ENCODE assay signal across 12 cellular contexts in genomic region chr4:147840846-147841732, GRCh38.
DNase-seq lines count a peak whose midpoint lies in the region; ATAC-seq and TF ChIP-seq lines count a peak whose summit lies in the region.
"Had no signal": no experiment of that assay in that cellular context is flagged by ENCODE, and none has a peak within 500 bp of the region (broad histone marks: within the 10 kb centered on the region; RNA-seq: fewer than 3 reads in every experiment).

No MANE protein-coding gene starts in this region.

- H3K36me3 ChIP-seq in heart left ventricle, result no peaks in the 10 kb centered on the region
- H3K36me3 ChIP-seq: brain microvascular endothelial cell, neutrophil, suprapubic skin had no signal

- no peak overlapping the region for H3K4me3 ChIP-seq in heart left ventricle
- H3K4me3 ChIP-seq: suprapubic skin had no signal

- H3K4me1 Mint-ChIP-seq in activated CD4-positive, alpha-beta memory T cell treated with anti-CD3 and anti-CD28 coated beads for 36 hours (ENCODE audit: low read depth), result peaks cover 15% of the 10 kb centered on the region

- H3K27me3 ChIP-seq in heart left ventricle, result no peaks in the 10 kb centered on the region
- H3K27me3 ChIP-seq: brain microvascular endothelial cell, neutrophil, suprapubic skin had no signal

- H3K4me3 Mint-ChIP-seq in activated CD4-positive, alpha-beta memory T cell treated with anti-CD3 and anti-CD28 coated beads for 36 hours, result no peak overlapping the region

- no peak for TF ChIP-seq CTCF in heart left ventricle (IDR thresholded peaks at IDR 0.05)

- DNase-seq in heart left ventricle (no peak), left ventricle myocardium superior (no peak), MV-4-11 (lab: John Stamatoyannopoulos, UW) (peak; percentile 91), kidney tubule cell (ENCODE audit: low spot score) (no peak)
- no peak for DNase-seq in activated naive CD4-positive, alpha-beta T cell treated with anti-CD3 and anti-CD28 coated beads, Interleukin-2, amount 50 U/mL, for 72 hours (ENCODE audit: low spot score in 2 of 2)
- no peak for DNase-seq in activated effector memory CD4-positive, alpha-beta T cell treated with anti-CD3 and anti-CD28 coated beads, Interleukin-2, amount 50 U/mL, for 16 hours
- no peak for DNase-seq in activated CD4-positive, alpha-beta memory T cell treated with anti-CD3 and anti-CD28 coated beads for 36 hours
- DNase-seq: brain microvascular endothelial cell; stimulated activated CD4-positive, alpha-beta T cell treated with anti-CD3 and anti-CD28 coated beads, Interleukin-1b, Interleukin-23, amount 100 ng/mL, for 48 hours had no signal

- no peak for ATAC-seq in heart left ventricle
- ATAC-seq in left ventricle myocardium superior, result no peak
- ATAC-seq in HG02938 (IDR thresholded peaks at IDR 0.05; ENCODE audit: unreplicated experiment), result peak; percentile 77
- no peak for ATAC-seq in activated naive CD4-positive, alpha-beta T cell treated with anti-CD3 and anti-CD28 coated beads, Interleukin-2, amount 50 U/mL, for 72 hours

- no peaks in the 10 kb centered on the region for H3K9me3 ChIP-seq in heart left ventricle
- H3K9me3 ChIP-seq: neutrophil, suprapubic skin had no signal

- CTCF ChIA-PET in activated CD4-positive, alpha-beta memory T cell treated with anti-CD3 and anti-CD28 coated beads for 36 hours (lab: Charles Lee), result interaction anchor here (0.9 to 1.7 kb wide), 2 partner anchors 26 to 251 kb away, joined by 3 to 4 read pairs; no protein-coding TSS in a partner anchor

- H3K4me1 ChIP-seq in heart left ventricle, result peaks cover 0 to 76% (median 28%) of the 10 kb centered on the region in 12 donors

- H3K36me3 Mint-ChIP-seq in activated naive CD4-positive, alpha-beta T cell treated with anti-CD3 and anti-CD28 coated beads, Interleukin-2, amount 50 U/mL, for 72 hours, result no peaks in the 10 kb centered on the region
- H3K36me3 Mint-ChIP-seq in activated CD4-positive, alpha-beta memory T cell treated with anti-CD3 and anti-CD28 coated beads for 36 hours, result peaks cover 1% of the 10 kb centered on the region

- 62 to 68% (median 65%) methylated on average over 4 of the region's 4 CpGs for WGBS in heart left ventricle, 4 donors

- intact Hi-C loops in heart left ventricle (cut with DNase I) (no loop called here), left ventricle myocardium superior (cut with micrococcal nuclease) (no loop called here)
- intact Hi-C loops in activated CD4-positive, alpha-beta memory T cell treated with anti-CD3 and anti-CD28 coated beads for 36 hours (cut with micrococcal nuclease), result no loop called here

- H3K9me3 Mint-ChIP-seq in activated naive CD4-positive, alpha-beta T cell treated with anti-CD3 and anti-CD28 coated beads, Interleukin-2, amount 50 U/mL, for 72 hours, result no peaks in the 10 kb centered on the region
- H3K9me3 Mint-ChIP-seq in activated CD4-positive, alpha-beta memory T cell treated with anti-CD3 and anti-CD28 coated beads for 36 hours, result no peaks in the 10 kb centered on the region

- TF ChIP-seq POLR2A in heart left ventricle (IDR thresholded peaks at IDR 0.05), result no peak

- no peaks in the 10 kb centered on the region for H3K27me3 Mint-ChIP-seq in activated CD4-positive, alpha-beta memory T cell treated with anti-CD3 and anti-CD28 coated beads for 36 hours

- H3K27ac Mint-ChIP-seq in activated naive CD4-positive, alpha-beta T cell treated with anti-CD3 and anti-CD28 coated beads, Interleukin-2, amount 50 U/mL, for 72 hours, result no peak overlapping the region
- no peak overlapping the region for H3K27ac Mint-ChIP-seq in activated CD4-positive, alpha-beta memory T cell treated with anti-CD3 and anti-CD28 coated beads for 36 hours

- POLR2A ChIA-PET in activated CD4-positive, alpha-beta memory T cell treated with anti-CD3 and anti-CD28 coated beads for 36 hours (lab: Charles Lee), result no interaction called here

- peak overlapping the region in 7 of 12 donors; percentile 6 to 70 (median 53) for H3K27ac ChIP-seq in heart left ventricle
- H3K27ac ChIP-seq: brain microvascular endothelial cell, neutrophil had no signal
